14 cellular contexts compared by ENCODE assay signal in the genomic region with DNA sequence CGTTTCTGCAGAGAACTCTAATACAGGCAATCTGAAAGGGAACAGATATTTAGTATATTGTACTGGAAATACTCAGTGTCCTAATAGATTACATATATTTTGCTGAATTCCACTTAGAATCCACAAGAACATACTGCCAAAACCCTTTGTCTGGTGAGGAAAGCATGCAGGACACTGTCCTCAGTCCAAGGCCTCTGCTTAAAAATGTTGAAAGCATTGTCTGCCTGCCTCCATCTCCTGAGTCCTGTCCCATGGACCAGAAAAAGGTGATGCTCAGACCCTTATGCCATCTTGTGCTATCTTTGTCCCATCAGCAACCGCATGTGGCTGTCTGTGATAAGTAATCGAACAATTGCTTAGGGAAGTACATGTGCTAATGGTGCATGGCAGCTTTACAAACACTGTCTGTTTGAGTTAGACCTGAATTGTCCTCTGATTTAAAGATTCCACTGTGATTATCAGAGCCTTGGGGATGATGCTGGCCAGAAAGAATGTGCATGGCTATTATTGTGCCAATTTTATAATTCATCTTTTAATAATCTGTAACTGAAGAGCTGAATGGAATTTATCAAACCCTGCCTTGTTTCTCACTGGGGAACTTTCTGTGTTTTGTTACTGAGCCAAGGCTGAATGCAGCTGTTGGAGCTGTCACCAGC.
DNase-seq lines count a peak whose midpoint lies in the region; ATAC-seq and TF ChIP-seq lines count a peak whose summit lies in the region.
"Had no signal": no experiment of that assay in that cellular context is flagged by ENCODE, and none has a peak within 500 bp of the region (broad histone marks: within the 10 kb centered on the region; RNA-seq: fewer than 3 reads in every experiment).

No MANE protein-coding gene starts in this region.

- H3K9me3 ChIP-seq in GM23248 (ENCODE audit: low read depth): no peaks in the 10 kb centered on the region
- no peaks in the 10 kb centered on the region for H3K9me3 ChIP-seq in fibroblast of lung (ENCODE audit: control insufficient read depth, insufficient read depth, low read depth, low read length)

- no peaks in the 10 kb centered on the region for H3K36me3 ChIP-seq in GM23248 (ENCODE audit: low read depth)
- H3K36me3 ChIP-seq in fibroblast of lung (ENCODE audit: control insufficient read depth, insufficient read depth, low read length): no peaks in the 10 kb centered on the region
- H3K36me3 ChIP-seq: WERI-Rb-1 had no signal

- peaks cover 2% of the 10 kb centered on the region for H3K27me3 Mint-ChIP-seq in activated CD4-positive, alpha-beta memory T cell treated with anti-CD3 and anti-CD28 coated beads for 36 hours

- H3K79me2 ChIP-seq in GM23248 (ENCODE audit: insufficient read depth) (no peaks in the 10 kb centered on the region), fibroblast of lung (ENCODE audit: control insufficient read depth, insufficient read depth, low read length) (no peaks in the 10 kb centered on the region)

- DNase-seq in GM23248 (peak; percentile 75), NCI-H69 (lab: John Stamatoyannopoulos, UW) (peak; percentile 72), fibroblast of lung (ENCODE audit: low read depth in 2 of 2) (peak in 1 of 2 donors; percentile 87), retina (peak; percentile 7)
- no peak for DNase-seq in activated CD4-positive, alpha-beta memory T cell treated with anti-CD3 and anti-CD28 coated beads for 36 hours
- DNase-seq in activated CD4-positive, alpha-beta T cell treated with anti-CD3 and anti-CD28 coated beads, Interleukin-2, amount 50 U/mL, for 4 hours: no peak
- DNase-seq: activated naive CD8-positive, alpha-beta T cell treated with anti-CD3 and anti-CD28 coated beads, Interleukin-2, amount 10 ng/mL, durations not matched to agents 7 days and 5 days; dermis blood vessel endothelial cell; Karpas-422; naive thymus-derived CD8-positive, alpha-beta T cell; NCI-H1930; WERI-Rb-1 had no signal

- H4K20me1 ChIP-seq in GM23248 (ENCODE audit: insufficient read depth): no peaks in the 10 kb centered on the region
- no peaks in the 10 kb centered on the region for H4K20me1 ChIP-seq in fibroblast of lung (ENCODE audit: control insufficient read depth, extremely low read depth, insufficient read depth, low read length)

- CTCF ChIA-PET in activated CD4-positive, alpha-beta memory T cell treated with anti-CD3 and anti-CD28 coated beads for 36 hours (lab: Charles Lee): interaction anchor here (1.4 kb wide), 1 partner anchor 314 kb away, joined by 3 read pairs; no protein-coding TSS in a partner anchor

- POLR2A ChIA-PET in activated CD4-positive, alpha-beta memory T cell treated with anti-CD3 and anti-CD28 coated beads for 36 hours (lab: Charles Lee): no interaction called here

- H3K36me3 Mint-ChIP-seq in activated CD4-positive, alpha-beta memory T cell treated with anti-CD3 and anti-CD28 coated beads for 36 hours: no peaks in the 10 kb centered on the region
- H3K36me3 Mint-ChIP-seq: activated naive CD8-positive, alpha-beta T cell treated with anti-CD3 and anti-CD28 coated beads, Interleukin-2, amount 10 ng/mL, durations not matched to agents 7 days and 5 days; naive thymus-derived CD8-positive, alpha-beta T cell had no signal

- WGBS in GM23248 (ENCODE audit: low coverage in 1 of 2, low lambda C conversion rate in 2 of 2, missing lambda C conversion rate in 2 of 2), 2 experiments: 18 to 29% methylated on average over 3 of the region's 3 CpGs

- H3K9ac ChIP-seq in GM23248: no peak overlapping the region
- H3K9ac ChIP-seq in fibroblast of lung (ENCODE audit: insufficient read depth, low read length): no peak overlapping the region

- peak overlapping the region; percentile 38 for H3K27ac ChIP-seq in GM23248
- no peak overlapping the region for H3K27ac ChIP-seq in fibroblast of lung (ENCODE audit: insufficient read depth, low read length)
- H3K27ac ChIP-seq: WERI-Rb-1 had no signal

- no peaks in the 10 kb centered on the region for H3K9me2 ChIP-seq in GM23248 (ENCODE audit: insufficient read depth)

- no peaks in the 10 kb centered on the region for H3K4me1 Mint-ChIP-seq in activated CD4-positive, alpha-beta memory T cell treated with anti-CD3 and anti-CD28 coated beads for 36 hours (ENCODE audit: low read depth)
- H3K4me1 Mint-ChIP-seq: activated naive CD8-positive, alpha-beta T cell treated with anti-CD3 and anti-CD28 coated beads, Interleukin-2, amount 10 ng/mL, durations not matched to agents 7 days and 5 days; naive thymus-derived CD8-positive, alpha-beta T cell had no signal

- H3K4me2 ChIP-seq in GM23248 (ENCODE audit: unreplicated experiment): peak overlapping the region; percentile 58
- H3K4me2 ChIP-seq in fibroblast of lung (ENCODE audit: extremely low read depth, insufficient read depth, low read length): peak overlapping the region; percentile 56

- TF ChIP-seq CTCF in fibroblast of lung (conservative IDR thresholded peaks at IDR 0.05 in 1 of 2, IDR thresholded peaks at IDR 0.05 in 1 of 2; ENCODE audit: low read depth in 1 of 2, low read length in 2 of 2): no peak

- intact Hi-C loops in activated CD4-positive, alpha-beta memory T cell treated with anti-CD3 and anti-CD28 coated beads for 36 hours (cut with micrococcal nuclease): no loop called here

- in situ Hi-C loops in GM23248 (cut with MboI): no loop called here

- peaks cover 23% of the 10 kb centered on the region for H3F3A ChIP-seq in GM23248 (ENCODE audit: insufficient read depth)

- H2AFZ ChIP-seq in GM23248 (no peak overlapping the region), fibroblast of lung (ENCODE audit: low read length) (no peak overlapping the region)

- H3K4me1 ChIP-seq in GM23248 (ENCODE audit: insufficient read depth) (peaks cover 42% of the 10 kb centered on the region), fibroblast of lung (ENCODE audit: control insufficient read depth, extremely low read depth, insufficient read depth, low read length) (peaks cover 10% of the 10 kb centered on the region)

- ATAC-seq in HG02840 (IDR thresholded peaks at IDR 0.05; ENCODE audit: low FRiP score, unreplicated experiment): no peak
- ATAC-seq: naive thymus-derived CD8-positive, alpha-beta T cell had no signal

- H3K4me3 ChIP-seq in GM23248 (0 out of 2 replicates have a peak overlapping the region, but pooled peaks have one; percentile 1), fibroblast of lung (replicated peaks in 1 of 4; ENCODE audit: control extremely low read depth in 1 of 4, insufficient read depth in 1 of 4, low read depth in 3 of 4, low read length in 4 of 4) (no peak overlapping the region)
- H3K4me3 ChIP-seq: skin epidermis had no signal

- no peak overlapping the region for H3K4me3 Mint-ChIP-seq in activated CD4-positive, alpha-beta memory T cell treated with anti-CD3 and anti-CD28 coated beads for 36 hours
- H3K4me3 Mint-ChIP-seq: activated naive CD8-positive, alpha-beta T cell treated with anti-CD3 and anti-CD28 coated beads, Interleukin-2, amount 10 ng/mL, durations not matched to agents 7 days and 5 days; naive thymus-derived CD8-positive, alpha-beta T cell had no signal

- no peaks in the 10 kb centered on the region for H3K27me3 ChIP-seq in GM23248 (replicated peaks; ENCODE audit: insufficient read depth)
- H3K27me3 ChIP-seq in fibroblast of lung (ENCODE audit: control insufficient read depth, insufficient read depth, low read length): no peaks in the 10 kb centered on the region

- H3K27ac Mint-ChIP-seq in activated CD4-positive, alpha-beta memory T cell treated with anti-CD3 and anti-CD28 coated beads for 36 hours: no peak overlapping the region
- H3K27ac Mint-ChIP-seq: activated naive CD8-positive, alpha-beta T cell treated with anti-CD3 and anti-CD28 coated beads, Interleukin-2, amount 10 ng/mL, durations not matched to agents 7 days and 5 days; naive thymus-derived CD8-positive, alpha-beta T cell had no signal

- H3K9me3 Mint-ChIP-seq in activated CD4-positive, alpha-beta memory T cell treated with anti-CD3 and anti-CD28 coated beads for 36 hours: no peaks in the 10 kb centered on the region
- H3K9me3 Mint-ChIP-seq: activated naive CD8-positive, alpha-beta T cell treated with anti-CD3 and anti-CD28 coated beads, Interleukin-2, amount 10 ng/mL, durations not matched to agents 7 days and 5 days; naive thymus-derived CD8-positive, alpha-beta T cell had no signal

Comparison
In these comparisons a context has a peak if more than half of its experiments do, and no peak if none do; other contexts are left out.
1. DNase-seq: peak in GM23248 (single experiment), NCI-H69 (single experiment) and retina (single experiment); none in activated CD4-positive, alpha-beta memory T cell treated with anti-CD3 and anti-CD28 coated beads for 36 hours (single experiment) and activated CD4-positive, alpha-beta T cell treated with anti-CD3 and anti-CD28 coated beads, Interleukin-2, amount 50 U/mL, for 4 hours (0 of 2).